ENCODE assay signal across 13 cellular contexts in the genomic region with DNA sequence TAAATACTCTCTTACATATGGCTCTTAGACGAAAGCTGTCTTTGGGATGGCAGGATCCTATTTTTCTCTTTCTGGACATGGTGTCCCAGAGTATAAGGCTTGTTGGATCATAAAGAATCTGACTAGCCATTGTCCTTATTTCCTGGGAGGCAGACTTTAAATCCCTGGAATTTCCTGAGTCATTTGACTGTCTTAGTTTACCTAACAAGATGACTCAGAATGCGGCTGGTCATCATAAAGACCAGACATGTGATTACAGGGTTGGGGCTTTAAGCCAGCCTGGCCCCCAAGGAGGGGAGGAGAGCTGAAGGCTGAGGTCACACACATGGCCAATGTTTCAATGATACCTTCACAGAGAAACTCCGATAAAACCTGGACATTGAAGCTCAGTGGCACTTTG. TPM values are rescaled to one million over a fixed set of nuclear protein-coding genes. Genes with fewer than 3 reads are reported as not detected.
DNase-seq lines count a peak whose midpoint lies in the region; TF ChIP-seq lines count a peak whose summit lies in the region.
"Had no signal": no experiment of that assay in that cellular context is flagged by ENCODE, and none has a peak within 500 bp of the region (broad histone marks: within the 10 kb centered on the region; RNA-seq: fewer than 3 reads in every experiment).

No MANE protein-coding gene starts in this region.

- TF ChIP-seq CTCF in choroid plexus epithelial cell (conservative IDR thresholded peaks at IDR 0.05; ENCODE audit: low read depth, low read length) (no peak), neural crest cell (conservative IDR thresholded peaks at IDR 0.05) (no peak)

- peak overlapping the region; percentile 12 for H3K4me3 Mint-ChIP-seq in neural crest cell
- H3K4me3 Mint-ChIP-seq: activated CD4-positive, alpha-beta memory T cell treated with anti-CD3 and anti-CD28 coated beads, Interleukin-2, amount 10 ng/mL, durations not matched to agents 7 days and 5 days had no signal

- no peak overlapping the region for H3K4me3 ChIP-seq in choroid plexus epithelial cell (ENCODE audit: low read depth, low read length)
- H3K4me3 ChIP-seq: skin epidermis had no signal

- in situ Hi-C loops in Caki2 (cut with HindIII; ENCODE audit: low pct_unique_long_range_greater_than_20kb, low sequenced_read_pairs): no loop called here

- peaks cover 58% of the 10 kb centered on the region for H3K4me1 Mint-ChIP-seq in neural crest cell

- no peaks in the 10 kb centered on the region for H3K27me3 Mint-ChIP-seq in neural crest cell (ENCODE audit: low read depth)

- no peaks in the 10 kb centered on the region for H3K9me3 Mint-ChIP-seq in neural crest cell
- H3K9me3 Mint-ChIP-seq: activated CD4-positive, alpha-beta memory T cell treated with anti-CD3 and anti-CD28 coated beads, Interleukin-2, amount 10 ng/mL, durations not matched to agents 7 days and 5 days had no signal

- H3K36me3 Mint-ChIP-seq in neural crest cell (ENCODE audit: low read depth): no peaks in the 10 kb centered on the region

- no peak overlapping the region for H3K27ac Mint-ChIP-seq in neural crest cell (ENCODE audit: unreplicated experiment)
- H3K27ac Mint-ChIP-seq: activated CD4-positive, alpha-beta memory T cell treated with anti-CD3 and anti-CD28 coated beads, Interleukin-2, amount 10 ng/mL, durations not matched to agents 7 days and 5 days had no signal

- DNase-seq in Caki2 (ENCODE audit: low read depth) (peak; percentile 74), LoVo (ENCODE audit: low spot score) (peak; percentile 79), choroid plexus epithelial cell (ENCODE audit: low read depth) (peak; percentile 92), neural crest cell (ENCODE audit: low read depth, low spot score) (no peak), NCI-H526 treated with DMSO at 0.1 percent for 48 hours (lab: John Stamatoyannopoulos, UW) (no peak), SKM-1 (lab: John Stamatoyannopoulos, UW; ENCODE audit: unreplicated experiment) (no peak), SHP77 treated with DMSO at 0.1 percent for 48 hours (lab: John Stamatoyannopoulos, UW) (no peak), SIG-M5 (lab: John Stamatoyannopoulos, UW) (no peak)
- DNase-seq: activated CD4-positive, alpha-beta memory T cell treated with anti-CD3 and anti-CD28 coated beads, Interleukin-2, amount 10 ng/mL, durations not matched to agents 7 days and 5 days; NK-92 treated with Interleukin-12 subunit alpha and Interleukin-12 subunit beta, amount 100 ng/mL, for 24 hours had no signal

RNA-seq across cellular contexts. Expression of a gene that starts 37.2 kb away (rescaled TPM):
- total RNA-seq in Caki2 (2014; rRNA removed; shearing (Covaris generic); ENCODE audit: low replicate concordance): not detected in 2 replicates
- not detected in 2 replicates for total RNA-seq in neural crest cell
- total RNA-seq: activated CD4-positive, alpha-beta memory T cell treated with anti-CD3 and anti-CD28 coated beads, Interleukin-2, amount 10 ng/mL, durations not matched to agents 7 days and 5 days; cardiac septum; subcutaneous adipose tissue had no signal

Comparison
In these comparisons a context has a peak if more than half of its experiments do, and no peak if none do; other contexts are left out.
1. DNase-seq: peak in Caki2 (single experiment), LoVo (single experiment) and choroid plexus epithelial cell (single experiment); none in neural crest cell (single experiment), NCI-H526 treated with DMSO at 0.1 percent for 48 hours (single experiment), SKM-1 (single experiment), SHP77 treated with DMSO at 0.1 percent for 48 hours (single experiment) and SIG-M5 (single experiment).